1 cellular context compared by ENCODE assay signal in genomic region chr2:181812106-181812745, GRCh38.
TF ChIP-seq lines count a peak whose summit lies in the region.

No MANE protein-coding gene starts in this region.

TF ChIP-seq in GM23338, 12 proteins besides CTCF, POLR2A, EP300 and RAD21 (continued from another document):
- TF ChIP-seq ZNF462 (CRISPR knock-in tag; IDR thresholded peaks at IDR 0.05), result no peak
- no peak for TF ChIP-seq REST (IDR thresholded peaks at IDR 0.05; ENCODE audit: unreplicated experiment)
- no peak for TF ChIP-seq ZNF331 (CRISPR knock-in tag; IDR thresholded peaks at IDR 0.05; ENCODE audit: low read depth)
- TF ChIP-seq EZH2 (IDR thresholded peaks at IDR 0.05; ENCODE audit: low read depth, unreplicated experiment), result no peak
- TF ChIP-seq JUNB (IDR thresholded peaks at IDR 0.05; ENCODE audit: unreplicated experiment), result no peak
- no peak for TF ChIP-seq STAT1 (IDR thresholded peaks at IDR 0.05; ENCODE audit: unreplicated experiment)
- no peak for TF ChIP-seq NANOG (IDR thresholded peaks at IDR 0.05; ENCODE audit: borderline replicate concordance)
- no peak for TF ChIP-seq CREB1 (CRISPR knock-in tag; IDR thresholded peaks at IDR 0.05; ENCODE audit: low read depth)
